ENCODE assay signal across 19 cellular contexts in genomic region chr3:102299125-102299877, GRCh38.
A peak's percentile ranks its signal among the peaks of the same experiment; 100 is the strongest.
DNase-seq lines count a peak whose midpoint lies in the region; ATAC-seq, FAIRE-seq and TF ChIP-seq lines count a peak whose summit lies in the region.
"Had no signal": no experiment of that assay in that cellular context is flagged by ENCODE, and none has a peak within 500 bp of the region (broad histone marks: within the 10 kb centered on the region; RNA-seq: fewer than 3 reads in every experiment).

No MANE protein-coding gene starts in this region.

- POLR2A ChIA-PET in A549 (lab: Yijun Ruan, JAX), result no interaction called here
- POLR2A ChIA-PET in CD4-positive, alpha-beta T cell (lab: Charles Lee), result no interaction called here

- no peak overlapping the region for H3K4me3 ChIP-seq in A549
- no peak overlapping the region for H3K4me3 ChIP-seq in GM12865 (ENCODE audit: low read depth, low read length)
- H3K4me3 ChIP-seq in H7 (ENCODE audit: insufficient read depth, low read depth, low read length), result no peak overlapping the region
- no peak overlapping the region for H3K4me3 ChIP-seq in gastrocnemius medialis
- H3K4me3 ChIP-seq: esophagus muscularis mucosa, lower lobe of right lung, Peyer's patch, stomach had no signal

- TF ChIP-seq POLR2A in A549 (IDR thresholded peaks at IDR 0.05; ENCODE audit: low read length), result no peak
- TF ChIP-seq POLR2A in gastrocnemius medialis (IDR thresholded peaks at IDR 0.05), result no peak

- TF ChIP-seq CTCF in A549 (IDR thresholded peaks at IDR 0.05) (no peak), GM12865 (IDR thresholded peaks at IDR 0.05; ENCODE audit: insufficient read depth, low read depth, low read length, missing control alignments) (no peak), gastrocnemius medialis (IDR thresholded peaks at IDR 0.05 in 4 of 5, conservative IDR thresholded peaks at IDR 0.05 in 1 of 5) (no peak)
- TF ChIP-seq CTCF in CD4-positive, alpha-beta T cell (IDR thresholded peaks at IDR 0.05), result no peak

- CTCF ChIA-PET in A549 (lab: Yijun Ruan, JAX), result no interaction called here
- CTCF ChIA-PET in CD4-positive, alpha-beta T cell (lab: Charles Lee), result no interaction called here

- H3K4me1 Mint-ChIP-seq in activated naive CD8-positive, alpha-beta T cell treated with anti-CD3 and anti-CD28 coated beads, Interleukin-2, amount 50 U/mL, for 24 hours, result no peaks in the 10 kb centered on the region
- no peaks in the 10 kb centered on the region for H3K4me1 Mint-ChIP-seq in CD4-positive, alpha-beta T cell (ENCODE audit: low read depth)

- H3K9me3 Mint-ChIP-seq in activated naive CD8-positive, alpha-beta T cell treated with anti-CD3 and anti-CD28 coated beads, Interleukin-2, amount 50 U/mL, for 24 hours, result no peaks in the 10 kb centered on the region
- H3K9me3 Mint-ChIP-seq in CD4-positive, alpha-beta T cell, result no peaks in the 10 kb centered on the region
- H3K9me3 Mint-ChIP-seq: neural crest cell had no signal

- H3K4me1 ChIP-seq in A549, result no peaks in the 10 kb centered on the region
- H3K4me1 ChIP-seq in gastrocnemius medialis, result no peaks in the 10 kb centered on the region
- H3K4me1 ChIP-seq: esophagus muscularis mucosa, lower lobe of right lung, Peyer's patch had no signal

- intact Hi-C loops in gastrocnemius medialis (cut with DNase I; ENCODE audit: low total_unique reads), result no loop called here
- intact Hi-C loops in CD4-positive, alpha-beta T cell (cut with DNase I, micrococcal nuclease), result no loop called here

- H3K27ac Mint-ChIP-seq in activated naive CD8-positive, alpha-beta T cell treated with anti-CD3 and anti-CD28 coated beads, Interleukin-2, amount 50 U/mL, for 24 hours, result no peak overlapping the region
- H3K27ac Mint-ChIP-seq in CD4-positive, alpha-beta T cell, result no peak overlapping the region

- ATAC-seq in A549 (no peak), HG03565 (IDR thresholded peaks at IDR 0.05; ENCODE audit: unreplicated experiment) (peak; percentile 42), gastrocnemius medialis (no peak), GM21723 (IDR thresholded peaks at IDR 0.05; ENCODE audit: unreplicated experiment) (no peak)
- ATAC-seq in activated naive CD8-positive, alpha-beta T cell treated with anti-CD3 and anti-CD28 coated beads, Interleukin-2, amount 50 U/mL, for 24 hours, result peak; percentile 46
- ATAC-seq in CD4-positive, alpha-beta T cell (ENCODE audit: poor library complexity), result no peak
- ATAC-seq: lower lobe of right lung had no signal

- DNase-seq in A549 (ENCODE audit: low read depth in 1 of 2, low spot score in 1 of 2) (no peak), GM12865 (ENCODE audit: low read depth) (peak; percentile 27), H7 (no peak), gastrocnemius medialis (no peak)
- DNase-seq in activated naive CD8-positive, alpha-beta T cell treated with anti-CD3 and anti-CD28 coated beads, Interleukin-2, amount 50 U/mL, for 24 hours, result no peak
- no peak for DNase-seq in CD4-positive, alpha-beta T cell
- DNase-seq: DMS53, HCEC 1CT, lower lobe of right lung, NCI-H1048, NCI-H2227 treated with DMSO at 0.1 percent for 48 hours, Peyer's patch, stomach had no signal

- no peak overlapping the region for H3K4me2 ChIP-seq in A549

- H3K9me3 ChIP-seq in A549, result no peaks in the 10 kb centered on the region
- H3K9me3 ChIP-seq in gastrocnemius medialis, result no peaks in the 10 kb centered on the region
- no peaks in the 10 kb centered on the region for H3K9me3 ChIP-seq in CD4-positive, alpha-beta T cell (ENCODE audit: control insufficient read depth, low read length)
- H3K9me3 ChIP-seq: esophagus muscularis mucosa, lower lobe of right lung, Peyer's patch, stomach had no signal

- TF ChIP-seq EP300 in A549 (IDR thresholded peaks at IDR 0.05), result no peak

- in situ Hi-C loops in gastrocnemius medialis (cut with MboI; ENCODE audit: low sequenced_read_pairs in 4 of 4), result no loop called here

- H3K4me3 Mint-ChIP-seq in activated naive CD8-positive, alpha-beta T cell treated with anti-CD3 and anti-CD28 coated beads, Interleukin-2, amount 50 U/mL, for 24 hours, result no peak overlapping the region
- H3K4me3 Mint-ChIP-seq in CD4-positive, alpha-beta T cell, result no peak overlapping the region
- H3K4me3 Mint-ChIP-seq: neural crest cell had no signal

- H3K27ac ChIP-seq in A549, result no peak overlapping the region
- H3K27ac ChIP-seq in gastrocnemius medialis, result no peak overlapping the region
- H3K27ac ChIP-seq in CD4-positive, alpha-beta T cell (ENCODE audit: low read depth, low read length), result no peak overlapping the region
- H3K27ac ChIP-seq: esophagus muscularis mucosa, lower lobe of right lung, Peyer's patch, stomach had no signal

- H3K36me3 Mint-ChIP-seq in activated naive CD8-positive, alpha-beta T cell treated with anti-CD3 and anti-CD28 coated beads, Interleukin-2, amount 50 U/mL, for 24 hours (ENCODE audit: low read depth), result no peaks in the 10 kb centered on the region
- no peaks in the 10 kb centered on the region for H3K36me3 Mint-ChIP-seq in CD4-positive, alpha-beta T cell (ENCODE audit: low read depth)

- TF ChIP-seq RAD21 in A549 (conservative IDR thresholded peaks at IDR 0.05 in 1 of 2, IDR thresholded peaks at IDR 0.05 in 1 of 2), result no peak

- FAIRE-seq in A549 (lab: Jason Lieb, UNC), result peak; percentile 13
- FAIRE-seq: colon, GM12891 had no signal

- 13% methylated on average over 3 of the region's 3 CpGs for WGBS in A549 (ENCODE audit: missing lambda C conversion rate)

- H3K27me3 Mint-ChIP-seq in activated naive CD8-positive, alpha-beta T cell treated with anti-CD3 and anti-CD28 coated beads, Interleukin-2, amount 50 U/mL, for 24 hours, result peaks cover 6% of the 10 kb centered on the region
- H3K27me3 Mint-ChIP-seq in CD4-positive, alpha-beta T cell, result peaks cover 24% of the 10 kb centered on the region

- H3K36me3 ChIP-seq in H7 (replicated peaks; ENCODE audit: control insufficient read depth, insufficient read depth, low read length) (no peaks in the 10 kb centered on the region), gastrocnemius medialis (no peaks in the 10 kb centered on the region)
- H3K36me3 ChIP-seq: esophagus muscularis mucosa, lower lobe of right lung, Peyer's patch, stomach had no signal

- H3K27me3 ChIP-seq in H7 (ENCODE audit: control insufficient read depth, insufficient read depth, low read length) (no peaks in the 10 kb centered on the region), gastrocnemius medialis (no peaks in the 10 kb centered on the region)
- peaks cover 9% of the 10 kb centered on the region for H3K27me3 ChIP-seq in CD4-positive, alpha-beta T cell (ENCODE audit: control insufficient read depth, insufficient read depth, low read length)
- H3K27me3 ChIP-seq: esophagus muscularis mucosa, Peyer's patch, stomach had no signal

TF ChIP-seq in A549, 52 proteins besides CTCF, POLR2A, EP300 and RAD21:
- no peak for TF ChIP-seq ESRRA (IDR thresholded peaks at IDR 0.05; ENCODE audit: borderline replicate concordance, low read length)
- TF ChIP-seq, protein P1, sequence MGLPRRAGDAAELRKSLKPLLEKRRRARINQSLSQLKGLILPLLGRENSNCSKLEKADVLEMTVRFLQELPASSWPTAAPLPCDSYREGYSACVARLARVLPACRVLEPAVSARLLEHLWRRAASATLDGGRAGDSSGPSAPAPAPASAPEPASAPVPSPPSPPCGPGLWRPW (IDR thresholded peaks at IDR 0.05), result no peak
- TF ChIP-seq MAFK (IDR thresholded peaks at IDR 0.05; ENCODE audit: partially characterized antibody), result no peak
TF ChIP-seq in A549: peak in this region for 0.

Comparison
In these comparisons a context has a peak if more than half of its experiments do, and no peak if none do; other contexts are left out.
1. ATAC-seq: peak in HG03565 (single experiment) and activated naive CD8-positive, alpha-beta T cell treated with anti-CD3 and anti-CD28 coated beads, Interleukin-2, amount 50 U/mL, for 24 hours (single experiment); none in A549 (0 of 2), gastrocnemius medialis (0 of 2), CD4-positive, alpha-beta T cell (single experiment) and GM21723 (single experiment).